In genomic region chr5:96219580-96220281, GRCh38 we compare ENCODE assay signal across 16 cellular contexts.
DNase-seq lines count a peak whose midpoint lies in the region; ATAC-seq, FAIRE-seq and TF ChIP-seq lines count a peak whose summit lies in the region.
"Had no signal": no experiment of that assay in that cellular context is flagged by ENCODE, and none has a peak within 500 bp of the region (broad histone marks: within the 10 kb centered on the region; RNA-seq: fewer than 3 reads in every experiment).

No MANE protein-coding gene starts in this region.

- 25 to 30% methylated on average over 4 of the region's 4 CpGs for WGBS in GM23248 (ENCODE audit: low coverage in 1 of 2, low lambda C conversion rate in 2 of 2, missing lambda C conversion rate in 2 of 2), 2 experiments
- 67% methylated on average over 4 of the region's 4 CpGs for WGBS in suprapubic skin

- FAIRE-seq in GM19239 (lab: Jason Lieb, UNC), result no peak

- no peaks in the 10 kb centered on the region for H3K36me3 Mint-ChIP-seq in activated CD4-positive, alpha-beta memory T cell treated with anti-CD3 and anti-CD28 coated beads, Interleukin-2, amount 10 ng/mL, durations not matched to agents 7 days and 5 days (ENCODE audit: low read depth)
- H3K36me3 Mint-ChIP-seq: type B pancreatic cell had no signal

- peak; percentile 94 for DNase-seq in GM23248
- no peak for DNase-seq in activated CD4-positive, alpha-beta memory T cell treated with anti-CD3 and anti-CD28 coated beads, Interleukin-2, amount 10 ng/mL, durations not matched to agents 7 days and 5 days
- peak; percentile 81 for DNase-seq in iris pigment epithelial cell (ENCODE audit: low read depth)
- no peak for DNase-seq in cortex of kidney (lab: John Stamatoyannopoulos, UW)
- no peak for DNase-seq in GM19239 (ENCODE audit: insufficient read length, low spot score)
- no peak for DNase-seq in suprapubic skin (ENCODE audit: low spot score in 2 of 2)
- DNase-seq: activated CD4-positive, alpha-beta T cell treated with anti-CD3 and anti-CD28 coated beads, Interleukin-2, amount 10 ng/mL, durations not matched to agents 7 days and 5 days; CD4-positive, alpha-beta T cell; H7; NCI-H1436 treated with DMSO at 0.1 percent for 48 hours had no signal

- H3K4me2 ChIP-seq in GM23248 (ENCODE audit: unreplicated experiment), result peak overlapping the region; percentile 75

- no peak for TF ChIP-seq EP300 in suprapubic skin (IDR thresholded peaks at IDR 0.05)

- H3K4me1 ChIP-seq in ACC112 (ENCODE audit: control insufficient read depth, insufficient read depth, low read length, unreplicated experiment), result peaks cover 30% of the 10 kb centered on the region
- H3K4me1 ChIP-seq in GM23248 (ENCODE audit: insufficient read depth), result peaks cover 36% of the 10 kb centered on the region
- H3K4me1 ChIP-seq in suprapubic skin, result no peaks in the 10 kb centered on the region

- no peaks in the 10 kb centered on the region for H4K20me1 ChIP-seq in GM23248 (ENCODE audit: insufficient read depth)

- no peak for ATAC-seq in HG03196 (IDR thresholded peaks at IDR 0.05; ENCODE audit: unreplicated experiment)
- ATAC-seq: Right ventricle myocardium inferior had no signal

- TF ChIP-seq POLR2A in suprapubic skin (IDR thresholded peaks at IDR 0.05), result no peak

- H3K79me2 ChIP-seq in ACC112 (ENCODE audit: control insufficient read depth, insufficient read depth, low read length, unreplicated experiment), result no peaks in the 10 kb centered on the region
- peaks cover 27% of the 10 kb centered on the region for H3K79me2 ChIP-seq in GM23248 (ENCODE audit: insufficient read depth)

- CTCF ChIA-PET in activated CD4-positive, alpha-beta memory T cell treated with anti-CD3 and anti-CD28 coated beads, Interleukin-2, amount 10 ng/mL, durations not matched to agents 7 days and 5 days (lab: Charles Lee), result interaction anchor here (1.1 kb wide), 1 partner anchor 116 kb away, joined by 6 read pairs; no protein-coding TSS in a partner anchor

- H3K4me3 ChIP-seq in ACC112 (ENCODE audit: low read depth, low read length) (peak overlapping the region; percentile 11; the same call in 1 of the 2 replicates), GM23248 (peak overlapping the region; percentile 6; the same call in 1 of the 2 replicates), suprapubic skin (no peak overlapping the region)

- peaks cover 5% of the 10 kb centered on the region for H3K9me3 Mint-ChIP-seq in activated CD4-positive, alpha-beta memory T cell treated with anti-CD3 and anti-CD28 coated beads, Interleukin-2, amount 10 ng/mL, durations not matched to agents 7 days and 5 days
- H3K9me3 Mint-ChIP-seq: activated CD4-positive, alpha-beta T cell treated with anti-CD3 and anti-CD28 coated beads, Interleukin-2, amount 10 ng/mL, durations not matched to agents 7 days and 5 days; CD4-positive, alpha-beta T cell; central memory CD8-positive, alpha-beta T cell; type B pancreatic cell had no signal

- H2AFZ ChIP-seq in ACC112 (ENCODE audit: low read length, unreplicated experiment), result peak overlapping the region; percentile 72
- H2AFZ ChIP-seq in GM23248, result peak overlapping the region; percentile 20

- peak overlapping the region; percentile 79 for H3K9ac ChIP-seq in GM23248

- H3K9me3 ChIP-seq in GM23248 (ENCODE audit: low read depth) (no peaks in the 10 kb centered on the region), suprapubic skin (no peaks in the 10 kb centered on the region)

- H3K4me3 Mint-ChIP-seq in activated CD4-positive, alpha-beta memory T cell treated with anti-CD3 and anti-CD28 coated beads, Interleukin-2, amount 10 ng/mL, durations not matched to agents 7 days and 5 days, result no peak overlapping the region
- H3K4me3 Mint-ChIP-seq: activated CD4-positive, alpha-beta T cell treated with anti-CD3 and anti-CD28 coated beads, Interleukin-2, amount 10 ng/mL, durations not matched to agents 7 days and 5 days; CD4-positive, alpha-beta T cell; central memory CD8-positive, alpha-beta T cell; type B pancreatic cell had no signal

- H3K27ac ChIP-seq in ACC112 (ENCODE audit: low read depth, low read length) (peak overlapping the region; percentile 98), GM23248 (peak overlapping the region; percentile 98), suprapubic skin (no peak overlapping the region)
- H3K27ac ChIP-seq: HL-60 had no signal

- no peaks in the 10 kb centered on the region for H3K27me3 Mint-ChIP-seq in activated CD4-positive, alpha-beta memory T cell treated with anti-CD3 and anti-CD28 coated beads, Interleukin-2, amount 10 ng/mL, durations not matched to agents 7 days and 5 days
- H3K27me3 Mint-ChIP-seq: activated CD4-positive, alpha-beta T cell treated with anti-CD3 and anti-CD28 coated beads, Interleukin-2, amount 10 ng/mL, durations not matched to agents 7 days and 5 days; central memory CD8-positive, alpha-beta T cell; type B pancreatic cell had no signal

- H3K9me2 ChIP-seq in GM23248 (ENCODE audit: insufficient read depth), result no peaks in the 10 kb centered on the region

- POLR2A ChIA-PET in activated CD4-positive, alpha-beta memory T cell treated with anti-CD3 and anti-CD28 coated beads, Interleukin-2, amount 10 ng/mL, durations not matched to agents 7 days and 5 days (lab: Charles Lee), result no interaction called here

- H3K36me3 ChIP-seq in ACC112 (ENCODE audit: insufficient read depth, low read length) (no peaks in the 10 kb centered on the region; the same call in 1 of the 2 replicates), GM23248 (ENCODE audit: low read depth) (no peaks in the 10 kb centered on the region), suprapubic skin (no peaks in the 10 kb centered on the region)

- TF ChIP-seq CTCF in suprapubic skin (IDR thresholded peaks at IDR 0.05), result no peak

- H3K4me1 Mint-ChIP-seq in activated CD4-positive, alpha-beta memory T cell treated with anti-CD3 and anti-CD28 coated beads, Interleukin-2, amount 10 ng/mL, durations not matched to agents 7 days and 5 days, result peaks cover 19% of the 10 kb centered on the region
- H3K4me1 Mint-ChIP-seq: central memory CD8-positive, alpha-beta T cell had no signal

- H3K27me3 ChIP-seq in ACC112 (ENCODE audit: insufficient read depth, low read length), result no peaks in the 10 kb centered on the region
- H3K27me3 ChIP-seq in GM23248 (replicated peaks; ENCODE audit: insufficient read depth), result no peaks in the 10 kb centered on the region
- H3K27me3 ChIP-seq in suprapubic skin, result no peaks in the 10 kb centered on the region

- in situ Hi-C loops in GM23248 (cut with MboI), result no loop called here

- H3F3A ChIP-seq in GM23248 (ENCODE audit: insufficient read depth), result peaks cover 37% of the 10 kb centered on the region

- peak overlapping the region; percentile 41 for H3K27ac Mint-ChIP-seq in activated CD4-positive, alpha-beta memory T cell treated with anti-CD3 and anti-CD28 coated beads, Interleukin-2, amount 10 ng/mL, durations not matched to agents 7 days and 5 days
- H3K27ac Mint-ChIP-seq: activated CD4-positive, alpha-beta T cell treated with anti-CD3 and anti-CD28 coated beads, Interleukin-2, amount 10 ng/mL, durations not matched to agents 7 days and 5 days; CD4-positive, alpha-beta T cell; type B pancreatic cell had no signal

Comparison
In these comparisons a context has a peak if more than half of its experiments do, and no peak if none do; other contexts are left out.
1. DNase-seq: peak in GM23248 (single experiment) and iris pigment epithelial cell (single experiment); none in activated CD4-positive, alpha-beta memory T cell treated with anti-CD3 and anti-CD28 coated beads, Interleukin-2, amount 10 ng/mL, durations not matched to agents 7 days and 5 days (single experiment), cortex of kidney (single experiment), GM19239 (single experiment) and suprapubic skin (0 of 2).